ENCODE assay signal across 1 cellular context in the genomic region with DNA sequence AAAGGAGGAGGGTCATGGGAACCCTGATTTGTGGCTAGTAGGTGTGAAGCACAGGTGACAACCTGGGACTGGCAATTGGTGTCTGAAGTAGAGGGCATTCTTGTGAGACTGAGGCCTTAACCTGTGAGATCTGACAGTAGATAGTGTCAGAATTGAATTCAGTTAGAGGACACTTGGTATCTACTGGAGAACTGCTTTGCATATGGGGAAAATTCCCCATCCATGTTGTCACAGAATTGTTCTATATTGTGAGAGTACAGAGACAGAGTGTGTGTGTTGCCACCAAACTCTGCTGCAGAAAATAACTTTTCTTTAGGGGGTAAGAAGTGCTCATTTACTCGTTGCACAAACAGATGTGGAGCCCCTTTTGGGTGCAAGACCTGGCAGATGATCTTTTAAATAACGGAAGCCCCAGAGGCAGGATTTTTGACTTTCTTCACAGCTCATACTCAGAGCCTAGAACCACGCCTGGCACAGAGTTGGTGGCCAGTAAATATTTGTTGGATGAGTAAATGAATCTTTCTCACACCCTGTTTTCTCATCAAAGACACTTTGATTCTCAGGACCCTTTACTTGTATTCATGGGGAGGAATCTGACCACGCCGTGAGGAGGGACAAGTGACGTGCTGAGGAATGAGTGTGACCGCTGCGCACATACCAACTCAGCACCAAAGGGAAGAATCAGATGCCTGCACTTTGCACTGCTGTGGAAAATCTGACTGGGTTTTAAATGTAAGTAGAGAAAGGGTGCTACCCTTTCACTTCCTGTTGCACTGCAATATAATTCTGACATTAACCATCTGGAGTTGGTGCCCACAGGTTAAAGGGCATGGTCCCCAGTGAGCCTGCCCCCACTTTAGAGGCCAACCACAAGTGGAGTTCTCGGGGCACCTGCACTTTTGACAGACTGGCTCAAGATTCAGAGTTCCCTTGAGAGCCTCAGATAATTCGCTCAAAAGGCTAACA.
TF ChIP-seq lines count a peak whose summit lies in the region.

No MANE protein-coding gene starts in this region.

TF ChIP-seq in HepG2, 621 proteins besides CTCF, POLR2A, EP300 and RAD21:
- TF ChIP-seq BRD4 (CRISPR knock-in tag; IDR thresholded peaks at IDR 0.05) (no peak), ZFP37 (CRISPR knock-in tag; IDR thresholded peaks at IDR 0.05; ENCODE audit: borderline replicate concordance) (no peak), CC2D1A (CRISPR knock-in tag; IDR thresholded peaks at IDR 0.05) (no peak), MED8 (CRISPR knock-in tag; IDR thresholded peaks at IDR 0.05; ENCODE audit: insufficient replicate concordance) (no peak), GABPB1 (CRISPR knock-in tag; IDR thresholded peaks at IDR 0.05) (no peak)
- TF ChIP-seq, protein P1, sequence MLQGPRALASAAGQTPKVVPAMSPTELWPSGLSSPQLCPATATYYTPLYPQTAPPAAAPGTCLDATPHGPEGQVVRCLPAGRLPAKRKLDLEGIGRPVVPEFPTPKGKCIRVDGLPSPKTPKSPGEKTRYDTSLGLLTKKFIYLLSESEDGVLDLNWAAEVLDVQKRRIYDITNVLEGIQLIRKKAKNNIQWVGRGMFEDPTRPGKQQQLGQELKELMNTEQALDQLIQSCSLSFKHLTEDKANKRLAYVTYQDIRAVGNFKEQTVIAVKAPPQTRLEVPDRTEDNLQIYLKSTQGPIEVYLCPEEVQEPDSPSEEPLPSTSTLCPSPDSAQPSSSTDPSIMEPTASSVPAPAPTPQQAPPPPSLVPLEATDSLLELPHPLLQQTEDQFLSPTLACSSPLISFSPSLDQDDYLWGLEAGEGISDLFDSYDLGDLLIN (CRISPR knock-in tag; IDR thresholded peaks at IDR 0.05; ENCODE audit: borderline replicate concordance), result no peak
- TF ChIP-seq, protein P2, sequence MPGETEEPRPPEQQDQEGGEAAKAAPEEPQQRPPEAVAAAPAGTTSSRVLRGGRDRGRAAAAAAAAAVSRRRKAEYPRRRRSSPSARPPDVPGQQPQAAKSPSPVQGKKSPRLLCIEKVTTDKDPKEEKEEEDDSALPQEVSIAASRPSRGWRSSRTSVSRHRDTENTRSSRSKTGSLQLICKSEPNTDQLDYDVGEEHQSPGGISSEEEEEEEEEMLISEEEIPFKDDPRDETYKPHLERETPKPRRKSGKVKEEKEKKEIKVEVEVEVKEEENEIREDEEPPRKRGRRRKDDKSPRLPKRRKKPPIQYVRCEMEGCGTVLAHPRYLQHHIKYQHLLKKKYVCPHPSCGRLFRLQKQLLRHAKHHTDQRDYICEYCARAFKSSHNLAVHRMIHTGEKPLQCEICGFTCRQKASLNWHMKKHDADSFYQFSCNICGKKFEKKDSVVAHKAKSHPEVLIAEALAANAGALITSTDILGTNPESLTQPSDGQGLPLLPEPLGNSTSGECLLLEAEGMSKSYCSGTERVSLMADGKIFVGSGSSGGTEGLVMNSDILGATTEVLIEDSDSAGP (CRISPR knock-in tag; IDR thresholded peaks at IDR 0.05; ENCODE audit: borderline replicate concordance), result no peak
TF ChIP-seq in HepG2: peak in this region for 0.
